Comparison of ENCODE assay signal across 16 cellular contexts in genomic region chr5:919356-920000, GRCh38.
"Had no signal": no experiment of that assay in that cellular context is flagged by ENCODE, and none has a peak within 500 bp of the region (broad histone marks: within the 10 kb centered on the region; RNA-seq: fewer than 3 reads in every experiment).

No MANE protein-coding gene starts in this region.

- H3K27ac ChIP-seq: lower lobe of right lung, parathyroid adenoma, vagina had no signal

- DNase-seq: activated T-cell treated with anti-CD3 and anti-CD28 coated beads, Interleukin-2, amount 50 U/mL, for 4 hours; amygdala; cerebellar nuclear complex; erythroblast; hippocampal formation; left cardiac atrium; lower lobe of right lung; midbrain; naive B cell; retina; stimulated activated CD4-positive, alpha-beta T cell treated with anti-CD3 and anti-CD28 coated beads, Interleukin-4, amount 100 ng/mL, for 4 hours; stimulated activated naive CD8-positive, alpha-beta T cell treated with anti-CD3 and anti-CD28 coated beads, Interleukin-15, amount 100 ng/mL, for 72 hours had no signal

- H3K4me3 ChIP-seq: lower lobe of right lung, vagina had no signal

- ATAC-seq: activated CD4-positive, CD25-positive, alpha-beta regulatory T cell treated with anti-CD3 and anti-CD28 coated beads, Interleukin-2, amount 50 U/mL, for 24 hours; activated naive CD4-positive, alpha-beta T cell treated with anti-CD3 and anti-CD28 coated beads, Interleukin-2, amount 50 U/mL, for 72 hours; activated T-cell treated with anti-CD3 and anti-CD28 coated beads, Interleukin-2, amount 50 U/mL, for 4 hours; left cardiac atrium; lower lobe of right lung; stimulated activated naive CD8-positive, alpha-beta T cell treated with anti-CD3 and anti-CD28 coated beads, Interleukin-15, amount 100 ng/mL, for 72 hours had no signal

- H3K9me3 ChIP-seq: lower lobe of right lung, vagina had no signal

- H3K4me1 ChIP-seq: lower lobe of right lung, parathyroid adenoma, vagina had no signal

- H3K27me3 ChIP-seq: vagina had no signal

- H3K36me3 ChIP-seq: lower lobe of right lung, vagina had no signal
